ENCODE assay signal across 11 cellular contexts in the genomic region with DNA sequence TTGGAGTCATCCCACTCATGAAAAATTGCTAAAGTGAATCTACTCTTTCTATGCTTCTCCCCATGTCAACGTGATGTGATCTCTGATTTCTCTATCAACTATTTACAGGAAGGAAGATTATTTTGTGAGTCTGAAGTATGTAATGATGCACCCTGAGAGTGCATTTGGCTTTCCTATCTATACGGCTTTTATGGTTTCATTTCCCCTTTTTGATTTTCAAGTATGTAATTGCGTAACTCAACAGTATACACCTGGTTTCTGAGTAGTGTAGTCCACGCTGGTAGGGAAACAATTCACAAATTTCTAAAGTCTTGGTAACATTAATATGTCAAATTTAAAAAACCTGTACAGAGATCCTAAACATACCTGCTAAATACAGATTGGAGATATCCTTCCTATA.
DNase-seq lines count a peak whose midpoint lies in the region; ATAC-seq and TF ChIP-seq lines count a peak whose summit lies in the region.
"Had no signal": no experiment of that assay in that cellular context is flagged by ENCODE, and none has a peak within 500 bp of the region (broad histone marks: within the 10 kb centered on the region; RNA-seq: fewer than 3 reads in every experiment).

No MANE protein-coding gene starts in this region.

- ATAC-seq in GM19351 (IDR thresholded peaks at IDR 0.05; ENCODE audit: unreplicated experiment) = peak; percentile 98
- ATAC-seq in HG02884 (IDR thresholded peaks at IDR 0.05; ENCODE audit: unreplicated experiment) = peak; percentile 99

- in situ Hi-C loops in KBM-7 (cut with MboI; ENCODE audit: low pct_unique_long_range_greater_than_20kb, low sequenced_read_pairs) = no loop called here

- H3K36me3 Mint-ChIP-seq in MCF 10A (ENCODE audit: insufficient read depth, unreplicated experiment) = no peaks in the 10 kb centered on the region

- no peak overlapping the region for H3K4me3 Mint-ChIP-seq in MCF 10A (ENCODE audit: unreplicated experiment)

- no TSS peak for BruUV-seq in MCF 10A (replicated peaks; lab: Mats Ljungman, UMichigan)

- no peaks in the 10 kb centered on the region for H3K9me3 Mint-ChIP-seq in MCF 10A (ENCODE audit: unreplicated experiment)

- no peaks in the 10 kb centered on the region for H3K4me1 Mint-ChIP-seq in MCF 10A (ENCODE audit: insufficient read depth, unreplicated experiment)

- DNase-seq in GM10266 (ENCODE audit: extremely low spot score) (peak; percentile 10), KBM-7 (peak; percentile 49), DMS153 (lab: John Stamatoyannopoulos, UW) (no peak), hypothalamus (lab: John Stamatoyannopoulos, UW) (no peak), MCF 10A (ENCODE audit: unreplicated experiment) (no peak), ecto neural progenitor cell (ENCODE audit: low spot score) (no peak)
- DNase-seq: activated CD4-positive, alpha-beta T cell treated with anti-CD3 and anti-CD28 coated beads, Interleukin-2, amount 50 U/mL, for 48 hours; erythroblast; islet precursor cell had no signal

- no peak for TF ChIP-seq CTCF in GM10266 (IDR thresholded peaks at IDR 0.05; ENCODE audit: control insufficient read depth, insufficient read depth, low read depth, missing control alignments)
- no peak for TF ChIP-seq CTCF in MCF 10A (IDR thresholded peaks at IDR 0.05; ENCODE audit: unreplicated experiment)

- H3K27me3 Mint-ChIP-seq in MCF 10A (ENCODE audit: insufficient read depth, unreplicated experiment) = no peaks in the 10 kb centered on the region

- H3K27ac Mint-ChIP-seq in MCF 10A (ENCODE audit: low read depth, unreplicated experiment) = no peak overlapping the region

- intact Hi-C loops in MCF 10A (cut with micrococcal nuclease) = no loop called here

- POLR2A ChIA-PET in MCF 10A (lab: Yijun Ruan, JAX) = no interaction called here

- CTCF ChIA-PET in MCF 10A (lab: Yijun Ruan, JAX) = interaction anchor here (0.7 kb wide), 1 partner anchor 10 kb away, joined by 3 read pairs; no protein-coding TSS in a partner anchor

Comparison
In these comparisons a context has a peak if more than half of its experiments do, and no peak if none do; other contexts are left out.
1. DNase-seq: peak in GM10266 (single experiment) and KBM-7 (single experiment); none in DMS153 (single experiment), hypothalamus (0 of 51), MCF 10A (single experiment) and ecto neural progenitor cell (single experiment).